20 cellular contexts compared by ENCODE assay signal in genomic region chr9:21412109-21412508, GRCh38. TPM values are rescaled to one million over a fixed set of nuclear protein-coding genes. Genes with fewer than 3 reads are reported as not detected.
DNase-seq lines count a peak whose midpoint lies in the region; ATAC-seq and TF ChIP-seq lines count a peak whose summit lies in the region.
"Had no signal": no experiment of that assay in that cellular context is flagged by ENCODE, and none has a peak within 500 bp of the region (broad histone marks: within the 10 kb centered on the region; RNA-seq: fewer than 3 reads in every experiment).

No MANE protein-coding gene starts in this region.

- BruUV-seq in PC-9 (replicated peaks; lab: Mats Ljungman, UMichigan): no TSS peak

- H3F3A ChIP-seq in PC-9 (ENCODE audit: insufficient read depth, low read depth): no peaks in the 10 kb centered on the region

- H4K20me1 ChIP-seq in OCI-LY3 (ENCODE audit: insufficient read depth, low read length) (peaks cover 12% of the 10 kb centered on the region; the same call in 1 of the 2 replicates), PC-9 (ENCODE audit: insufficient read depth) (no peaks in the 10 kb centered on the region)

- H3K27ac ChIP-seq in OCI-LY3 (ENCODE audit: low read length) (no peak overlapping the region), PC-9 (no peak overlapping the region)
- H3K27ac ChIP-seq: pancreas, SJCRH30 had no signal

- CTCF ChIA-PET in PC-9 (lab: Charles Lee): no interaction called here

- H3K4me1 ChIP-seq in OCI-LY3 (ENCODE audit: low read length): peaks cover 11% of the 10 kb centered on the region
- no peaks in the 10 kb centered on the region for H3K4me1 ChIP-seq in PC-9 (replicated peaks; ENCODE audit: insufficient read depth)
- H3K4me1 ChIP-seq: pancreas, SJCRH30 had no signal

- intact Hi-C loops in PC-9 (cut with micrococcal nuclease; ENCODE audit: unreplicated experiment): no loop called here

- 0 out of 2 replicates have a peak overlapping the region, but pooled peaks have one; percentile 20 for H3K4me2 ChIP-seq in OCI-LY3 (ENCODE audit: low read length)
- no peak overlapping the region for H3K4me2 ChIP-seq in PC-9

- H3K9me3 ChIP-seq in OCI-LY3 (ENCODE audit: insufficient read depth, low read length) (no peaks in the 10 kb centered on the region), PC-9 (ENCODE audit: insufficient read depth, low read depth) (no peaks in the 10 kb centered on the region)
- H3K9me3 ChIP-seq: pancreas, SJCRH30 had no signal

- H3K9me2 ChIP-seq in PC-9 (ENCODE audit: insufficient read depth): no peaks in the 10 kb centered on the region

- no peak for TF ChIP-seq CTCF in OCI-LY3 (IDR thresholded peaks at IDR 0.05; ENCODE audit: low read depth, low read length)
- no peak for TF ChIP-seq CTCF in PC-9 (conservative IDR thresholded peaks at IDR 0.05)

- H3K27me3 ChIP-seq in OCI-LY3 (ENCODE audit: low read depth, low read length) (peaks cover 91% of the 10 kb centered on the region), PC-9 (ENCODE audit: insufficient read depth, low read depth) (no peaks in the 10 kb centered on the region)
- H3K27me3 ChIP-seq: pancreas, SJCRH30 had no signal

- no peak overlapping the region for H3K4me3 ChIP-seq in OCI-LY3 (ENCODE audit: low read length)
- no peak overlapping the region for H3K4me3 ChIP-seq in PC-9
- H3K4me3 ChIP-seq: K562, pancreas, SJCRH30 had no signal

- H3K9ac ChIP-seq in OCI-LY3 (ENCODE audit: low read length): no peak overlapping the region

- no peak overlapping the region for H2AFZ ChIP-seq in OCI-LY3 (ENCODE audit: low read depth, low read length)
- no peak overlapping the region for H2AFZ ChIP-seq in PC-9

- ATAC-seq in HG03066 (IDR thresholded peaks at IDR 0.05; ENCODE audit: low read depth, unreplicated experiment): peak; percentile 57
- ATAC-seq in HG03457 (IDR thresholded peaks at IDR 0.05; ENCODE audit: unreplicated experiment): no peak
- ATAC-seq: effector memory CD8-positive, alpha-beta T cell; K562; pancreas; stimulated activated effector memory CD8-positive, alpha-beta T cell treated with anti-CD3 and anti-CD28 coated beads, Interleukin-12 subunit alpha, Interleukin-12 subunit beta, amount 100 ng/mL, for 72 hours had no signal

- POLR2A ChIA-PET in PC-9 (lab: Charles Lee; ENCODE audit: unreplicated experiment): no interaction called here

- DNase-seq in SIG-M5 treated with dmso at 0.1 percent for 504 hours (lab: John Stamatoyannopoulos, UW; ENCODE audit: unreplicated experiment) (peak; percentile 53), SIG-M5 (lab: John Stamatoyannopoulos, UW) (no peak), PC-9 (no peak), hippocampal formation (lab: John Stamatoyannopoulos, UW) (no peak)
- DNase-seq in activated naive CD4-positive, alpha-beta T cell (lab: John Stamatoyannopoulos, UW): no peak
- DNase-seq: 8988T; amniotic stem cell; effector memory CD8-positive, alpha-beta T cell; NCI-H146; NCI-H226; pancreas; small intestine had no signal

- H3K36me3 ChIP-seq in OCI-LY3 (replicated peaks; ENCODE audit: low read depth, low read length): no peaks in the 10 kb centered on the region
- H3K36me3 ChIP-seq in PC-9 (ENCODE audit: low read depth): no peaks in the 10 kb centered on the region
- H3K36me3 ChIP-seq: pancreas, SJCRH30 had no signal

- H3K79me2 ChIP-seq in OCI-LY3 (ENCODE audit: low read length): no peaks in the 10 kb centered on the region
- H3K79me2 ChIP-seq in PC-9 (ENCODE audit: low read depth): no peaks in the 10 kb centered on the region

RNA-seq across cellular contexts. Expression of gene IFNA8, which starts 3.2 kb away (rescaled TPM):
- not detected in 2 replicates for total RNA-seq in PC-9 (2021)
- total RNA-seq: K562, lower leg skin, myocyte, pancreas, SJCRH30 had no signal

RNA-seq across cellular contexts. Expression of gene IFNA2, which starts 26.9 kb away (rescaled TPM):
- not detected in 2 replicates for total RNA-seq in PC-9 (2021)
- total RNA-seq: K562, lower leg skin, myocyte, pancreas, SJCRH30 had no signal

RNA-seq across cellular contexts. Expression of gene IFNA1, which starts 28.1 kb away (rescaled TPM):
- not detected in 2 replicates for total RNA-seq in PC-9 (2021)
- total RNA-seq: K562, lower leg skin, myocyte, pancreas, SJCRH30 had no signal

RNA-seq across cellular contexts. Expression of gene IFNA13, which starts 44.3 kb away (rescaled TPM):
- not detected in 2 replicates for total RNA-seq in PC-9 (2021)
- total RNA-seq: K562, lower leg skin, myocyte, pancreas, SJCRH30 had no signal
